ENCODE assay signal across 15 cellular contexts in the genomic region with DNA sequence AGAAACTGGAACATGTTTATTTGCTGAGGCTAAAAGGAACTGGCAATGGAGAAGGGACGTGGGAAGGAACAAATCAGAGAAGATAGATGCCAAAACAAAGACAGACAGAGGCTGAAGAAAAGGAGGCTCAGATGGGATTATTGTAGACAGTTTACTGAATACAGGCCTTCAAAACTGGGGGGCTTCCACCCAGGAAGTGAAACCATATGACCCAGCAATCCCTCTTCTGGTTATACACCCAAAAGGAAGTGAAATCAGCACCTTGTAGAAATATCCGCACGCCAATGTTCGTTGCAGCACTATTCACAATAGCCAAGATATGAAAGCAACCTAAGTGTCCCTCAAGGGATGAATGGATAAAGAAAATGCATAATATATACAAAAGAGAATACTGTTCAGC.
DNase-seq lines count a peak whose midpoint lies in the region; ATAC-seq and TF ChIP-seq lines count a peak whose summit lies in the region.
"Had no signal": no experiment of that assay in that cellular context is flagged by ENCODE, and none has a peak within 500 bp of the region (broad histone marks: within the 10 kb centered on the region; RNA-seq: fewer than 3 reads in every experiment).

No MANE protein-coding gene starts in this region.

- H3K79me1 ChIP-seq in mesendoderm (ENCODE audit: low read length) = no peaks in the 10 kb centered on the region

- no peaks in the 10 kb centered on the region for H3K27me3 Mint-ChIP-seq in GM23338 (ENCODE audit: insufficient read depth, low read depth, poor library complexity)
- H3K27me3 Mint-ChIP-seq in naive thymus-derived CD8-positive, alpha-beta T cell = peaks cover 0 to 16% (median 3%) of the 10 kb centered on the region in 5 donors

- no peak overlapping the region for H3K4me3 Mint-ChIP-seq in GM23338
- no peak overlapping the region for H3K4me3 Mint-ChIP-seq in naive thymus-derived CD8-positive, alpha-beta T cell

- no peaks in the 10 kb centered on the region for H3F3A ChIP-seq in GM23338 (replicated peaks; ENCODE audit: low read depth)

- H3K4me3 ChIP-seq in GM23338 (no peak overlapping the region), mesendoderm (ENCODE audit: low read length) (no peak overlapping the region)

- no peaks in the 10 kb centered on the region; the same call in 1 of the 2 replicates for H3K9me2 ChIP-seq in GM23338 (ENCODE audit: insufficient read depth)

- H3K4me2 ChIP-seq in GM23338 (no peak overlapping the region), mesendoderm (ENCODE audit: low read length) (no peak overlapping the region)

- ATAC-seq in GM23338 (no peak), HG03432 (IDR thresholded peaks at IDR 0.05; ENCODE audit: unreplicated experiment) (peak; percentile 43)
- ATAC-seq in naive thymus-derived CD8-positive, alpha-beta T cell = no peak
- ATAC-seq: left ventricle myocardium superior; stimulated activated naive CD8-positive, alpha-beta T cell treated with anti-CD3 and anti-CD28 coated beads, Interleukin-15, Interleukin-2, amounts not matched to agents 100 U/mL and 50 U/mL, for 24 hours had no signal

- H4K8ac ChIP-seq in mesendoderm (ENCODE audit: low read depth, low read length) = no peak overlapping the region

- H3K4me1 Mint-ChIP-seq in GM23338 = peaks cover 25% of the 10 kb centered on the region
- H3K4me1 Mint-ChIP-seq in naive thymus-derived CD8-positive, alpha-beta T cell = no peaks in the 10 kb centered on the region

- H3K36me3 ChIP-seq in GM23338 (ENCODE audit: insufficient read depth) (no peaks in the 10 kb centered on the region), mesendoderm (ENCODE audit: control insufficient read depth, insufficient read depth, low read length) (no peaks in the 10 kb centered on the region)

- no peaks in the 10 kb centered on the region for H4K20me1 ChIP-seq in GM23338 (replicated peaks; ENCODE audit: insufficient read depth)

- H3K27me3 ChIP-seq in GM23338 (ENCODE audit: insufficient read depth) = no peaks in the 10 kb centered on the region
- no peaks in the 10 kb centered on the region for H3K27me3 ChIP-seq in mesendoderm (ENCODE audit: insufficient read depth, low read length, poor library complexity)

- no CpG with 5 or more reads among the region's 4 CpGs for WGBS in mesendoderm (ENCODE audit: extremely low coverage, insufficient coverage, low lambda C conversion rate)

- H3K79me2 ChIP-seq in GM23338 (replicated peaks; ENCODE audit: insufficient read depth) (no peaks in the 10 kb centered on the region), mesendoderm (ENCODE audit: control insufficient read depth, insufficient read depth, low read length) (no peaks in the 10 kb centered on the region)

- DNase-seq in NCI-H82 (lab: John Stamatoyannopoulos, UW) (peak; percentile 77), NCI-H82 treated with DMSO at 0.1 percent for 48 hours (lab: John Stamatoyannopoulos, UW; ENCODE audit: unreplicated experiment) (no peak), GM23338 (ENCODE audit: low spot score) (no peak), COLO668 (lab: John Stamatoyannopoulos, UW; ENCODE audit: unreplicated experiment) (no peak), DMS 273 (lab: John Stamatoyannopoulos, UW; ENCODE audit: unreplicated experiment) (no peak), mesendoderm (no peak)
- DNase-seq in naive thymus-derived CD8-positive, alpha-beta T cell = no peak
- DNase-seq: 8988T; head of caudate nucleus; left ventricle myocardium superior; NCI-H510A; SHP77 treated with DMSO at 0.1 percent for 48 hours; stimulated activated naive CD8-positive, alpha-beta T cell treated with anti-CD3 and anti-CD28 coated beads, Interleukin-15, Interleukin-2, amounts not matched to agents 100 U/mL and 50 U/mL, for 24 hours had no signal

- no peak overlapping the region for H3K56ac ChIP-seq in mesendoderm (ENCODE audit: low read length)

- peaks cover 10% of the 10 kb centered on the region; the same call in 1 of the 2 replicates for H3K4me1 ChIP-seq in GM23338 (ENCODE audit: insufficient read depth)
- no peaks in the 10 kb centered on the region for H3K4me1 ChIP-seq in mesendoderm (ENCODE audit: control insufficient read depth, low read depth, low read length)

- H2AK5ac ChIP-seq in mesendoderm (ENCODE audit: low read length) = no peak overlapping the region

- H3K36me3 Mint-ChIP-seq in GM23338 (ENCODE audit: low read depth) = peaks cover 3% of the 10 kb centered on the region; the same call in 1 of the 3 replicates
- no peaks in the 10 kb centered on the region for H3K36me3 Mint-ChIP-seq in naive thymus-derived CD8-positive, alpha-beta T cell

- H3K27ac Mint-ChIP-seq in GM23338 = 0 out of 2 replicates have a peak overlapping the region, but pooled peaks have one; percentile 4
- no peak overlapping the region for H3K27ac Mint-ChIP-seq in naive thymus-derived CD8-positive, alpha-beta T cell

- POLR2A ChIA-PET in naive thymus-derived CD8-positive, alpha-beta T cell (lab: Charles Lee) = no interaction called here

- TF ChIP-seq CTCF in GM23338 (conservative IDR thresholded peaks at IDR 0.05; ENCODE audit: low read depth in 2 of 2) = no peak

- H3K4ac ChIP-seq in mesendoderm (ENCODE audit: low read depth, low read length) = no peak overlapping the region

- no peak overlapping the region for H3K9ac ChIP-seq in mesendoderm (ENCODE audit: low read length)

- H2BK15ac ChIP-seq in mesendoderm (replicated peaks; ENCODE audit: low read depth) = no peak overlapping the region

- no peak overlapping the region for H3K23ac ChIP-seq in mesendoderm (ENCODE audit: low read length)

- H3K18ac ChIP-seq in mesendoderm (ENCODE audit: low read length) = no peak overlapping the region

- no peak overlapping the region for H4K5ac ChIP-seq in mesendoderm (ENCODE audit: low read length)

- H3K9me3 Mint-ChIP-seq in GM23338 = peaks cover 3% of the 10 kb centered on the region; the same call in 2 of the 3 replicates
- H3K9me3 Mint-ChIP-seq in naive thymus-derived CD8-positive, alpha-beta T cell = no peaks in the 10 kb centered on the region

- H3K27ac ChIP-seq in GM23338 (ENCODE audit: low read depth) (no peak overlapping the region), mesendoderm (ENCODE audit: low read depth, low read length) (no peak overlapping the region)
- H3K27ac ChIP-seq: VCaP had no signal

- no peak overlapping the region for H2BK120ac ChIP-seq in mesendoderm (ENCODE audit: low read depth, low read length)

- no peak overlapping the region for H2BK5ac ChIP-seq in mesendoderm (ENCODE audit: low read length)

- H2AFZ ChIP-seq in GM23338 = no peak overlapping the region

TF ChIP-seq in GM23338, 12 proteins besides CTCF, POLR2A, EP300 and RAD21 (continues in another document):
- TF ChIP-seq, protein P1, sequence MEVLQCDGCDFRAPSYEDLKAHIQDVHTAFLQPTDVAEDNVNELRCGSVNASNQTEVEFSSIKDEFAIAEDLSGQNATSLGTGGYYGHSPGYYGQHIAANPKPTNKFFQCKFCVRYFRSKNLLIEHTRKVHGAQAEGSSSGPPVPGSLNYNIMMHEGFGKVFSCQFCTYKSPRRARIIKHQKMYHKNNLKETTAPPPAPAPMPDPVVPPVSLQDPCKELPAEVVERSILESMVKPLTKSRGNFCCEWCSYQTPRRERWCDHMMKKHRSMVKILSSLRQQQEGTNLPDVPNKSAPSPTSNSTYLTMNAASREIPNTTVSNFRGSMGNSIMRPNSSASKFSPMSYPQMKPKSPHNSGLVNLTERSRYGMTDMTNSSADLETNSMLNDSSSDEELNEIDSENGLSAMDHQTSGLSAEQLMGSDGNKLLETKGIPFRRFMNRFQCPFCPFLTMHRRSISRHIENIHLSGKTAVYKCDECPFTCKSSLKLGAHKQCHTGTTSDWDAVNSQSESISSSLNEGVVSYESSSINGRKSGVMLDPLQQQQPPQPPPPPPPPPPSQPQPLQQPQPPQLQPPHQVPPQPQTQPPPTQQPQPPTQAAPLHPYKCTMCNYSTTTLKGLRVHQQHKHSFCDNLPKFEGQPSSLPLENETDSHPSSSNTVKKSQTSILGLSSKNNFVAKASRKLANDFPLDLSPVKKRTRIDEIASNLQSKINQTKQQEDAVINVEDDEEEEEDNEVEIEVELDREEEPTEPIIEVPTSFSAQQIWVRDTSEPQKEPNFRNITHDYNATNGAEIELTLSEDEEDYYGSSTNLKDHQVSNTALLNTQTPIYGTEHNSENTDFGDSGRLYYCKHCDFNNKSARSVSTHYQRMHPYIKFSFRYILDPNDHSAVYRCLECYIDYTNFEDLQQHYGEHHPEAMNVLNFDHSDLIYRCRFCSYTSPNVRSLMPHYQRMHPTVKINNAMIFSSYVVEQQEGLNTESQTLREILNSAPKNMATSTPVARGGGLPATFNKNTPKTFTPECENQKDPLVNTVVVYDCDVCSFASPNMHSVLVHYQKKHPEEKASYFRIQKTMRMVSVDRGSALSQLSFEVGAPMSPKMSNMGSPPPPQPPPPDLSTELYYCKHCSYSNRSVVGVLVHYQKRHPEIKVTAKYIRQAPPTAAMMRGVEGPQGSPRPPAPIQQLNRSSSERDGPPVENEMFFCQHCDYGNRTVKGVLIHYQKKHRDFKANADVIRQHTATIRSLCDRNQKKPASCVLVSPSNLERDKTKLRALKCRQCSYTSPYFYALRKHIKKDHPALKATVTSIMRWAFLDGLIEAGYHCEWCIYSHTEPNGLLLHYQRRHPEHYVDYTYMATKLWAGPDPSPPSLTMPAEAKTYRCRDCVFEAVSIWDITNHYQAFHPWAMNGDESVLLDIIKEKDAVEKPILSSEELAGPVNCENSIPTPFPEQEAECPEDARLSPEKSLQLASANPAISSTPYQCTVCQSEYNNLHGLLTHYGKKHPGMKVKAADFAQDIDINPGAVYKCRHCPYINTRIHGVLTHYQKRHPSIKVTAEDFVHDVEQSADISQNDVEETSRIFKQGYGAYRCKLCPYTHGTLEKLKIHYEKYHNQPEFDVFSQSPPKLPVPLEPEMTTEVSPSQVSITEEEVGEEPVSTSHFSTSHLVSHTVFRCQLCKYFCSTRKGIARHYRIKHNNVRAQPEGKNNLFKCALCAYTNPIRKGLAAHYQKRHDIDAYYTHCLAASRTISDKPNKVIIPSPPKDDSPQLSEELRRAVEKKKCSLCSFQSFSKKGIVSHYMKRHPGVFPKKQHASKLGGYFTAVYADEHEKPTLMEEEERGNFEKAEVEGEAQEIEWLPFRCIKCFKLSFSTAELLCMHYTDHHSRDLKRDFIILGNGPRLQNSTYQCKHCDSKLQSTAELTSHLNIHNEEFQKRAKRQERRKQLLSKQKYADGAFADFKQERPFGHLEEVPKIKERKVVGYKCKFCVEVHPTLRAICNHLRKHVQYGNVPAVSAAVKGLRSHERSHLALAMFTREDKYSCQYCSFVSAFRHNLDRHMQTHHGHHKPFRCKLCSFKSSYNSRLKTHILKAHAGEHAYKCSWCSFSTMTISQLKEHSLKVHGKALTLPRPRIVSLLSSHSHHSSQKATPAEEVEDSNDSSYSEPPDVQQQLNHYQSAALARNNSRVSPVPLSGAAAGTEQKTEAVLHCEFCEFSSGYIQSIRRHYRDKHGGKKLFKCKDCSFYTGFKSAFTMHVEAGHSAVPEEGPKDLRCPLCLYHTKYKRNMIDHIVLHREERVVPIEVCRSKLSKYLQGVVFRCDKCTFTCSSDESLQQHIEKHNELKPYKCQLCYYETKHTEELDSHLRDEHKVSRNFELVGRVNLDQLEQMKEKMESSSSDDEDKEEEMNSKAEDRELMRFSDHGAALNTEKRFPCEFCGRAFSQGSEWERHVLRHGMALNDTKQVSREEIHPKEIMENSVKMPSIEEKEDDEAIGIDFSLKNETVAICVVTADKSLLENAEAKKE (CRISPR knock-in tag; IDR thresholded peaks at IDR 0.05) = no peak
- no peak for TF ChIP-seq STAT1 (IDR thresholded peaks at IDR 0.05; ENCODE audit: unreplicated experiment)
